In the genomic region with DNA sequence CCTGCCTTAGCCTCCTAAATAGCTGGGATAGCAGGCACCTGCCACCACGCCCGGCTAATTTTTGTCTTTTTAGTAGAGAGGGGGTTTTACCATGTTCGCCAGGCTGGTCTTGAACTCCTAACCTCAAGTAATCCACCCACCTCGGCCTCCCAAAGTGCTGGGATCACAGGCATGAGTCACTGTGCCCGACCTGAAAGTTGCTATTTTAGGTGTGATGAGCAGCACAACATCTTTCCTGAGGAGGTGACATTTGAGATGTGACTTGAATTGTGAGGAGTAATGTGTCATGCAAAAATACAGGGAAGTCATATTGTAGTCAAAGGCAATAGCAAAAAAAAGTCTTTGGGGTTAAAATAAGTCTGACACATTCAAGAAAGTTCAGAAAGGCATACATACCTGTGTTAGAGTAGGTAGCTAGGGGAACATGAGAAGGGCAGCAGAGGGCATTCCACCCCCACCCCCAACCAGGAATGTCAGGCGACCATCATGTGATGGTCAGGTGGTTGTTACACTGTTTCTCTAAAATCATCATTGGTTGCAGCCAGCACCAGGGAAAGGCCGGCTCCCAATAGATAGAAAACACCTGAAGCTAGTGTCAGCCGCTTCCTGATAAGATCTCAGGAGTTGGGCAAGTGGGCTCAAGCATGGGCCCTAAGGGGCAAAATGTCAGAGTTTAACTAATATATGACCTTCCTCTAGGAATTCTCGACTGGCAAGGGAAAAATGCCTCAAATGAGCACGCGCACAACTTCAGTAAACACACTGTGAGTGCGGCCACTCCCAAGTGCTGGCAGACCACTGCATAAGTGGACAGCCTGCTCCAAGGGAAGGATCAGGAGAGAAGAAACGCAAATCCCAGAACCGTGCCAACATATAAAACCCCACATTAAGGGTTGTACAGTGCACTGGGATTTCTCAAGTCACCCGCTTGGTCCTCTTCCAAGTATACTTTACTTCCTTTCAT, we compare ENCODE assay signal across 10 cellular contexts. TPM values are rescaled to one million over a fixed set of nuclear protein-coding genes. Genes with fewer than 3 reads are reported as not detected.
DNase-seq lines count a peak whose midpoint lies in the region; ATAC-seq and TF ChIP-seq lines count a peak whose summit lies in the region.
"Had no signal": no experiment of that assay in that cellular context is flagged by ENCODE, and none has a peak within 500 bp of the region (broad histone marks: within the 10 kb centered on the region; RNA-seq: fewer than 3 reads in every experiment).

A gene with protein sequence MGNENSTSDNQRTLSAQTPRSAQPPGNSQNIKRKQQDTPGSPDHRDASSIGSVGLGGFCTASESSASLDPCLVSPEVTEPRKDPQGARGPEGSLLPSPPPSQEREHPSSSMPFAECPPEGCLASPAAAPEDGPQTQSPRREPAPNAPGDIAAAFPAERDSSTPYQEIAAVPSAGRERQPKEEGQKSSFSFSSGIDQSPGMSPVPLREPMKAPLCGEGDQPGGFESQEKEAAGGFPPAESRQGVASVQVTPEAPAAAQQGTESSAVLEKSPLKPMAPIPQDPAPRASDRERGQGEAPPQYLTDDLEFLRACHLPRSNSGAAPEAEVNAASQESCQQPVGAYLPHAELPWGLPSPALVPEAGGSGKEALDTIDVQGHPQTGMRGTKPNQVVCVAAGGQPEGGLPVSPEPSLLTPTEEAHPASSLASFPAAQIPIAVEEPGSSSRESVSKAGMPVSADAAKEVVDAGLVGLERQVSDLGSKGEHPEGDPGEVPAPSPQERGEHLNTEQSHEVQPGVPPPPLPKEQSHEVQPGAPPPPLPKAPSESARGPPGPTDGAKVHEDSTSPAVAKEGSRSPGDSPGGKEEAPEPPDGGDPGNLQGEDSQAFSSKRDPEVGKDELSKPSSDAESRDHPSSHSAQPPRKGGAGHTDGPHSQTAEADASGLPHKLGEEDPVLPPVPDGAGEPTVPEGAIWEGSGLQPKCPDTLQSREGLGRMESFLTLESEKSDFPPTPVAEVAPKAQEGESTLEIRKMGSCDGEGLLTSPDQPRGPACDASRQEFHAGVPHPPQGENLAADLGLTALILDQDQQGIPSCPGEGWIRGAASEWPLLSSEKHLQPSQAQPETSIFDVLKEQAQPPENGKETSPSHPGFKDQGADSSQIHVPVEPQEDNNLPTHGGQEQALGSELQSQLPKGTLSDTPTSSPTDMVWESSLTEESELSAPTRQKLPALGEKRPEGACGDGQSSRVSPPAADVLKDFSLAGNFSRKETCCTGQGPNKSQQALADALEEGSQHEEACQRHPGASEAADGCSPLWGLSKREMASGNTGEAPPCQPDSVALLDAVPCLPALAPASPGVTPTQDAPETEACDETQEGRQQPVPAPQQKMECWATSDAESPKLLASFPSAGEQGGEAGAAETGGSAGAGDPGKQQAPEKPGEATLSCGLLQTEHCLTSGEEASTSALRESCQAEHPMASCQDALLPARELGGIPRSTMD (N-terminal part only) (plus strand): TSS at position 803 of the 964 bp plus-strand sequence. CDS start 32,819 bp downstream, outside the sequence.

- no peak for TF ChIP-seq POLR2A in HCT116 (IDR thresholded peaks at IDR 0.05; ENCODE audit: borderline replicate concordance, extremely low read depth, insufficient read depth, insufficient read length)
- TF ChIP-seq POLR2A in breast epithelium (IDR thresholded peaks at IDR 0.05) = no peak

- peak; percentile 48 for DNase-seq in HCT116 (ENCODE audit: low read depth, low spot score)
- DNase-seq in breast epithelium (ENCODE audit: low spot score in 2 of 2) = no peak
- DNase-seq in hepatocyte (ENCODE audit: low spot score) = no peak
- no peak for DNase-seq in iPS-NIHi11 (ENCODE audit: low spot score)
- no peak for DNase-seq in HCEC 1CT
- no peak for DNase-seq in NCI-H128 (lab: John Stamatoyannopoulos, UW; ENCODE audit: unreplicated experiment)
- DNase-seq: activated T-cell treated with anti-CD3 and anti-CD28 coated beads, Interleukin-2, amount 50 U/mL, for 4 hours; NCI-H2227 treated with DMSO at 0.1 percent for 48 hours had no signal

- peak within 1 kb of the TSS in 1 of 2 experiments; percentile 8; a peak in 1 of 4 replicates for H3K4me3 ChIP-seq in HCT116 (replicated peaks in 1 of 2; ENCODE audit: low read depth in 1 of 2, low read length in 2 of 2)
- no peak within 1 kb of the TSS for H3K4me3 ChIP-seq in breast epithelium
- H3K4me3 ChIP-seq in hepatocyte = no peak within 1 kb of the TSS
- H3K4me3 ChIP-seq in rectal smooth muscle tissue (ENCODE audit: low read length) = no peak within 1 kb of the TSS

- peak within 1 kb of the TSS; percentile 45; the same call in 1 of the 2 replicates for H3K27ac ChIP-seq in HCT116 (ENCODE audit: low read depth, low read length)
- H3K27ac ChIP-seq in breast epithelium = no peak within 1 kb of the TSS
- H3K27ac ChIP-seq in hepatocyte = no peak within 1 kb of the TSS
- peak within 1 kb of the TSS; percentile 77 for H3K27ac ChIP-seq in rectal smooth muscle tissue (ENCODE audit: low read depth, low read length)

- H3K9me2 ChIP-seq in HCT116 (ENCODE audit: insufficient read depth) (no peaks in the 10 kb centered on the region), hepatocyte (replicated peaks; ENCODE audit: insufficient read depth) (no peaks in the 10 kb centered on the region)

- POLR2A ChIA-PET in HCT116 (lab: Charles Lee) = no interaction called here

- no peaks in the 10 kb centered on the region for H4K20me1 ChIP-seq in HCT116 (ENCODE audit: insufficient read depth)
- no peaks in the 10 kb centered on the region for H4K20me1 ChIP-seq in hepatocyte (ENCODE audit: insufficient read depth, poor library complexity, severe bottlenecking)

- H3K9ac ChIP-seq in HCT116 (ENCODE audit: low read length) = no peak within 1 kb of the TSS
- H3K9ac ChIP-seq in rectal smooth muscle tissue (ENCODE audit: low read length) = no peak within 1 kb of the TSS

- no peaks in the 10 kb centered on the region for H3K27me3 ChIP-seq in HCT116 (ENCODE audit: insufficient read depth, low read length)
- H3K27me3 ChIP-seq in breast epithelium = no peaks in the 10 kb centered on the region
- no peaks in the 10 kb centered on the region for H3K27me3 ChIP-seq in hepatocyte
- no peaks in the 10 kb centered on the region for H3K27me3 ChIP-seq in rectal smooth muscle tissue (ENCODE audit: control insufficient read depth, insufficient read depth, low read length)

- peak within 1 kb of the TSS; percentile 50 for H3K4me2 ChIP-seq in HCT116 (ENCODE audit: low read length)
- no peak within 1 kb of the TSS for H3K4me2 ChIP-seq in hepatocyte

- peaks cover 14 to 16% of the 10 kb centered on the region in 2 experiments; a peak in 2 of 4 replicates for H3K9me3 ChIP-seq in HCT116 (ENCODE audit: control insufficient read depth in 1 of 2, insufficient read depth in 1 of 2, low read depth in 1 of 2, low read length in 2 of 2)
- H3K9me3 ChIP-seq in breast epithelium = peaks cover 6 to 12% of the 10 kb centered on the region in 2 donors
- no peaks in the 10 kb centered on the region for H3K9me3 ChIP-seq in hepatocyte (ENCODE audit: low read depth)

- H3K36me3 ChIP-seq in HCT116 (ENCODE audit: control insufficient read depth in 1 of 2, insufficient read depth in 2 of 2, low read length in 2 of 2) (no peaks in the 10 kb centered on the region), breast epithelium (no peaks in the 10 kb centered on the region), hepatocyte (replicated peaks; ENCODE audit: insufficient read depth, low read depth) (no peaks in the 10 kb centered on the region), rectal smooth muscle tissue (ENCODE audit: control insufficient read depth, insufficient read depth, low read length) (no peaks in the 10 kb centered on the region)

- CTCF ChIA-PET in HCT116 (lab: Charles Lee) = no interaction called here

- H2AFZ ChIP-seq in HCT116 (ENCODE audit: low read depth, low read length, poor library complexity, severe bottlenecking) (peak within 1 kb of the TSS; percentile 79), hepatocyte (no peak within 1 kb of the TSS)

- TF ChIP-seq CTCF in HCT116 (IDR thresholded peaks at IDR 0.05 in 2 of 3, conservative IDR thresholded peaks at IDR 0.05 in 1 of 3; ENCODE audit: borderline replicate concordance in 1 of 3, insufficient read depth in 1 of 3, low read depth in 2 of 3, low read length in 2 of 3) = no peak
- no peak for TF ChIP-seq CTCF in breast epithelium (IDR thresholded peaks at IDR 0.05)
- TF ChIP-seq CTCF in hepatocyte (IDR thresholded peaks at IDR 0.05; ENCODE audit: poor library complexity) = no peak

- ATAC-seq in HCT116 = peak; percentile 50
- ATAC-seq in GM21367 (IDR thresholded peaks at IDR 0.05; ENCODE audit: unreplicated experiment) = no peak
- ATAC-seq: activated T-cell treated with anti-CD3 and anti-CD28 coated beads, Interleukin-2, amount 50 U/mL, for 4 hours had no signal

- WGBS in hepatocyte (ENCODE audit: low lambda C conversion rate, missing lambda C conversion rate) = 85% methylated on average over 15 of the region's 15 CpGs

- RAD21 ChIA-PET in HCT116 (lab: Charles Lee; ENCODE audit: low non-redundant PET in 1 of 2, low total read pairs in 2 of 2, uncharacterized antibody in 2 of 2, unreplicated experiment in 2 of 2) = no interaction called here

- BruUV-seq in HCT116 (replicated peaks; lab: Mats Ljungman, UMichigan) = no TSS peak

- intact Hi-C loops in HCT116 (cut with micrococcal nuclease) = loop anchor here (5.0 kb wide), 1 partner anchor 124 kb away; no protein-coding TSS in a partner anchor
- intact Hi-C loops in breast epithelium (cut with DNase I; ENCODE audit: low total_unique reads) = no loop called here

- H3K79me2 ChIP-seq in HCT116 (ENCODE audit: insufficient read depth, low read length) = no peaks in the 10 kb centered on the region
- no peaks in the 10 kb centered on the region for H3K79me2 ChIP-seq in hepatocyte

- H3K4me1 ChIP-seq in HCT116 (ENCODE audit: control insufficient read depth in 1 of 2, insufficient read depth in 2 of 2, low read length in 2 of 2) = peaks cover 18 to 25% of the 10 kb centered on the region in 2 experiments
- no peaks in the 10 kb centered on the region for H3K4me1 ChIP-seq in breast epithelium
- peaks cover 4% of the 10 kb centered on the region for H3K4me1 ChIP-seq in hepatocyte (ENCODE audit: insufficient read depth)
- peaks cover 8% of the 10 kb centered on the region for H3K4me1 ChIP-seq in rectal smooth muscle tissue (ENCODE audit: control insufficient read depth, insufficient read depth, low read length)

- TF ChIP-seq RAD21 in HCT116 (IDR thresholded peaks at IDR 0.05; ENCODE audit: low read depth) = peak; percentile 11; the same call in 1 of the 2 replicates

TF ChIP-seq in HCT116, 20 proteins besides CTCF, POLR2A, EP300 and RAD21 (continues in another document):
- peak; percentile 74 for TF ChIP-seq FOSL1 (IDR thresholded peaks at IDR 0.05; ENCODE audit: low read depth)

RNA-seq across cellular contexts. Expression of the gene that starts here (rescaled TPM):
- total RNA-seq in HCT116 (2021; ENCODE audit: unreplicated experiment) = 38.6 TPM
- polyA plus RNA-seq in HCT116 (2012) = 26.0 and 30.6 TPM in 2 replicates
- 10 to 100 TPM; 26.1 to 30.5 (median 28.5) TPM for total RNA-seq in breast epithelium
- total RNA-seq in hepatocyte = 20.0 and 24.1 TPM in 2 replicates
- polyA plus RNA-seq in hepatocyte = 34.6 and 35.7 TPM in 2 replicates

Comparison
In these comparisons a context has a peak if more than half of its experiments do, and no peak if none do; other contexts are left out.
1. H3K27ac ChIP-seq: peak in HCT116 (single experiment) and rectal smooth muscle tissue (single experiment); none in breast epithelium (0 of 2) and hepatocyte (single experiment).